1 cellular context compared by ENCODE assay signal in the genomic region with DNA sequence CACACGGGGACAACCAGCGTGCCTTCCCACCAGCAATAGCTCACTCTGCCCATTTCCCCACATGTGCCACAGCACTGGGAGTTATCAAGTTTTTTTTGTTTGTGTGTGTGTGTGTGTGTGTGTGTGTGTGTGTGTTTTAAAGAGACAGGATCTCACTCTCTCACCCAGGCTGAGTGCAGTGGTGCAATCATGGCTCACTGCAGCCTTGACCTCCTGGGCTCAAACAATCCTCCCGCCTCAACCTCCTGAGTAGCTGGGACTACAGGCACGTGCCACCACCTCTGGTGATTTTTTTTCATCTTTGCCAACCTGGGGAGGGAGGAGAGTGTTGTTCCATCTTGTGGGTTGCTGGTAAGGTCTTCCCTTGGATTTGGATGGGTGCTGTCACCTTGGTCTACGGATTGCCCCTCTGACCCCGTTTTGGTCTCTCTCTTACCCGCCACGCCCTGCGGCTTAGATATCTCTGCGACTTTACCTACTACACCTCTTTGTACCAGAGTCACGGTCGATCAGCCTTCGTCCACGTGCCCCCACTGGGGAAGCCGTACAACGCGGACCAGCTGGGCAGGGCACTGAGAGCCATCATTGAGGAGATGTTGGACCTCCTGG.
TF ChIP-seq lines count a peak whose summit lies in the region.

No MANE protein-coding gene starts in this region.

TF ChIP-seq in HepG2, 621 proteins besides CTCF, POLR2A, EP300 and RAD21 (continued from another document and continues in another):
- TF ChIP-seq BCL6 (CRISPR knock-in tag; IDR thresholded peaks at IDR 0.05), result 0 out of 2 replicates have a peak, but pooled peaks have one; percentile 15
- 0 out of 2 replicates have a peak, but pooled peaks have one; percentile 55 for TF ChIP-seq CAMTA2 (CRISPR knock-in tag; IDR thresholded peaks at IDR 0.05; ENCODE audit: borderline replicate concordance)
- TF ChIP-seq MNT (IDR thresholded peaks at IDR 0.05), result peak; percentile 11; the same call in 1 of the 2 replicates
- no peak for TF ChIP-seq GZF1 (CRISPR knock-in tag; IDR thresholded peaks at IDR 0.05)
- no peak for TF ChIP-seq RFX3 (CRISPR knock-in tag; IDR thresholded peaks at IDR 0.05)
- no peak for TF ChIP-seq ZNF552 (CRISPR knock-in tag; IDR thresholded peaks at IDR 0.05; ENCODE audit: borderline replicate concordance)
- no peak for TF ChIP-seq ZNF879 (CRISPR knock-in tag; IDR thresholded peaks at IDR 0.05)
- peak; percentile 66 for TF ChIP-seq NCOA2 (CRISPR knock-in tag; IDR thresholded peaks at IDR 0.05)
- TF ChIP-seq, protein P1, sequence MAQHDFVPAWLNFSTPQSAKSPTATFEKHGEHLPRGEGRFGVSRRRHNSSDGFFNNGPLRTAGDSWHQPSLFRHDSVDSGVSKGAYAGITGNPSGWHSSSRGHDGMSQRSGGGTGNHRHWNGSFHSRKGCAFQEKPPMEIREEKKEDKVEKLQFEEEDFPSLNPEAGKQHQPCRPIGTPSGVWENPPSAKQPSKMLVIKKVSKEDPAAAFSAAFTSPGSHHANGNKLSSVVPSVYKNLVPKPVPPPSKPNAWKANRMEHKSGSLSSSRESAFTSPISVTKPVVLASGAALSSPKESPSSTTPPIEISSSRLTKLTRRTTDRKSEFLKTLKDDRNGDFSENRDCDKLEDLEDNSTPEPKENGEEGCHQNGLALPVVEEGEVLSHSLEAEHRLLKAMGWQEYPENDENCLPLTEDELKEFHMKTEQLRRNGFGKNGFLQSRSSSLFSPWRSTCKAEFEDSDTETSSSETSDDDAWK (CRISPR knock-in tag; IDR thresholded peaks at IDR 0.05), result no peak
- TF ChIP-seq CCAR2 (optimal IDR thresholded peaks at IDR 0.05; ENCODE audit: low read depth, low read length), result no peak
- TF ChIP-seq, protein P2, sequence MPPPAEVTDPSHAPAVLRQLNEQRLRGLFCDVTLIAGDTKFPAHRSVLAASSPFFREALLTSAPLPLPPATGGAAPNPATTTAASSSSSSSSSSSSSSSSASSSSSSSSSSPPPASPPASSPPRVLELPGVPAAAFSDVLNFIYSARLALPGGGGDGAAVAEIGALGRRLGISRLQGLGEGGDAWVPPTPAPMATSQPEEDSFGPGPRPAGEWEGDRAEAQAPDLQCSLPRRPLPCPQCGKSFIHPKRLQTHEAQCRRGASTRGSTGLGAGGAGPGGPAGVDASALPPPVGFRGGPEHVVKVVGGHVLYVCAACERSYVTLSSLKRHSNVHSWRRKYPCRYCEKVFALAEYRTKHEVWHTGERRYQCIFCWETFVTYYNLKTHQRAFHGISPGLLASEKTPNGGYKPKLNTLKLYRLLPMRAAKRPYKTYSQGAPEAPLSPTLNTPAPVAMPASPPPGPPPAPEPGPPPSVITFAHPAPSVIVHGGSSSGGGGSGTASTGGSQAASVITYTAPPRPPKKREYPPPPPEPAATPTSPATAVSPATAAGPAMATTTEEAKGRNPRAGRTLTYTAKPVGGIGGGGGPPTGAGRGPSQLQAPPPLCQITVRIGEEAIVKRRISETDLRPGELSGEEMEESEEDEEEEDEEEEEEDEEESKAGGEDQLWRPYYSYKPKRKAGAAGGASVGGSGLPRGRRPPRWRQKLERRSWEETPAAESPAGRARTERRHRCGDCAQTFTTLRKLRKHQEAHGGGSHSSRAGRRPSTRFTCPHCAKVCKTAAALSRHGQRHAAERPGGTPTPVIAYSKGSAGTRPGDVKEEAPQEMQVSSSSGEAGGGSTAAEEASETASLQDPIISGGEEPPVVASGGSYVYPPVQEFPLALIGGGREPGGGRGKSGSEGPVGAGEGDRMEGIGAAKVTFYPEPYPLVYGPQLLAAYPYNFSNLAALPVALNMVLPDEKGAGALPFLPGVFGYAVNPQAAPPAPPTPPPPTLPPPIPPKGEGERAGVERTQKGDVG (CRISPR knock-in tag; IDR thresholded peaks at IDR 0.05; ENCODE audit: borderline replicate concordance), result peak; percentile 79; the same call in 1 of the 2 replicates
- peak; percentile 28; the same call in 1 of the 2 replicates for TF ChIP-seq FOXO1 (CRISPR knock-in tag; IDR thresholded peaks at IDR 0.05)
- TF ChIP-seq RARA (CRISPR knock-in tag; IDR thresholded peaks at IDR 0.05), result peak; percentile 86
- TF ChIP-seq, protein P3, sequence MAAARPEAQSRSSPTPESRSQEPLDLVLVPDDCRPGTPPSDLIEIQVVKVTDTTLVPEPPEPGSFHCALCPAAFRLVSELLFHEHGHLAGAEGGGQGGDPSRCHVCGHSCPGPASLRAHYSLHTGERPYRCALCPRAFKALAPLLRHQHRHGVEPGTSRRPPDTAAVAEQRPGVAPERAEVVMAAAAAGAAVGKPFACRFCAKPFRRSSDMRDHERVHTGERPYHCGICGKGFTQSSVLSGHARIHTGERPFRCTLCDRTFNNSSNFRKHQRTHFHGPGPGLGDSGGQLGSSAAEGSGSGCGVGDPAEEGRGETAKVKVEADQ (CRISPR knock-in tag; IDR thresholded peaks at IDR 0.05; ENCODE audit: borderline replicate concordance), result no peak
- TF ChIP-seq RXRB (CRISPR knock-in tag; IDR thresholded peaks at IDR 0.05; ENCODE audit: borderline replicate concordance), result peak; percentile 39; the same call in 1 of the 2 replicates
- no peak for TF ChIP-seq ZNF343 (CRISPR knock-in tag; IDR thresholded peaks at IDR 0.05)
- TF ChIP-seq, protein P4, sequence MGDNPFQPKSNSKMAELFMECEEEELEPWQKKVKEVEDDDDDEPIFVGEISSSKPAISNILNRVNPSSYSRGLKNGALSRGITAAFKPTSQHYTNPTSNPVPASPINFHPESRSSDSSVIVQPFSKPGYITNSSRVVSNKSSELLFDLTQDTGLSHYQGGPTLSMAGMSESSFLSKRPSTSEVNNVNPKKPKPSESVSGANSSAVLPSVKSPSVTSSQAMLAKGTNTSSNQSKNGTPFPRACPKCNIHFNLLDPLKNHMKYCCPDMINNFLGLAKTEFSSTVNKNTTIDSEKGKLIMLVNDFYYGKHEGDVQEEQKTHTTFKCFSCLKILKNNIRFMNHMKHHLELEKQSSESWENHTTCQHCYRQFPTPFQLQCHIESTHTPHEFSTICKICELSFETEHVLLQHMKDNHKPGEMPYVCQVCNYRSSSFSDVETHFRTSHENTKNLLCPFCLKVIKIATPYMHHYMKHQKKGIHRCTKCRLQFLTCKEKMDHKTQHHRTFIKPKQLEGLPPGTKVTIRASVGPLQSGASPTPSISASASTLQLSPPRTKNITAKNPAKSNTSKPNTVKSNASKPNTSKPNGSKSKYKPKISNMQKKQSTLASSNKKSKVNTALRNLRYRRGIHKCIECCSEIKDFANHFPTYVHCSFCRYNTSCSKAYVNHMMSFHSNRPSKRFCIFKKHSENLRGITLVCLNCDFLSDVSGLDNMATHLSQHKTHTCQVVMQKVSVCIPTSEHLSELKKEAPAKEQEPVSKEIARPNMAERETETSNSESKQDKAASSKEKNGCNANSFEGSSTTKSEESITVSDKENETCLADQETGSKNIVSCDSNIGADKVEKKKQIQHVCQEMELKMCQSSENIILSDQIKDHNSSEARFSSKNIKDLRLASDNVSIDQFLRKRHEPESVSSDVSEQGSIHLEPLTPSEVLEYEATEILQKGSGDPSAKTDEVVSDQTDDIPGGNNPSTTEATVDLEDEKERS (CRISPR knock-in tag; IDR thresholded peaks at IDR 0.05), result no peak; the same call in 1 of the 2 replicates
- 0 out of 2 replicates have a peak, but pooled peaks have one; percentile 37 for TF ChIP-seq ELF3 (CRISPR knock-in tag; IDR thresholded peaks at IDR 0.05)
- TF ChIP-seq RBM39 (IDR thresholded peaks at IDR 0.05; ENCODE audit: low read depth, low read length, poor library complexity, severe bottlenecking), result no peak
- TF ChIP-seq STAT6 (CRISPR knock-in tag; IDR thresholded peaks at IDR 0.05; ENCODE audit: borderline replicate concordance), result no peak
- TF ChIP-seq JUND (CRISPR knock-in tag; IDR thresholded peaks at IDR 0.05), result no peak
- no peak for TF ChIP-seq ZBTB39 (CRISPR knock-in tag; IDR thresholded peaks at IDR 0.05)
- no peak for TF ChIP-seq ATF7 (IDR thresholded peaks at IDR 0.05)
- TF ChIP-seq ATF7 (CRISPR knock-in tag; IDR thresholded peaks at IDR 0.05), result 0 out of 2 replicates have a peak, but pooled peaks have one; percentile 22
- TF ChIP-seq MEIS2 (CRISPR knock-in tag; IDR thresholded peaks at IDR 0.05), result 0 out of 2 replicates have a peak, but pooled peaks have one; percentile 34
- no peak for TF ChIP-seq ZNF670 (CRISPR knock-in tag; IDR thresholded peaks at IDR 0.05; ENCODE audit: borderline replicate concordance)
- TF ChIP-seq SAP130 (CRISPR knock-in tag; IDR thresholded peaks at IDR 0.05; ENCODE audit: low read depth), result peak; percentile 64
- 0 out of 2 replicates have a peak, but pooled peaks have one; percentile 69 for TF ChIP-seq ZBTB43 (CRISPR knock-in tag; conservative IDR thresholded peaks at IDR 0.05)
- no peak for TF ChIP-seq SP1 (IDR thresholded peaks at IDR 0.05)
- TF ChIP-seq SP1 (CRISPR knock-in tag; IDR thresholded peaks at IDR 0.05), result no peak
- no peak for TF ChIP-seq ZNF12 (CRISPR knock-in tag; IDR thresholded peaks at IDR 0.05)
- peak; percentile 34; the same call in 1 of the 2 replicates for TF ChIP-seq ZNF143 (CRISPR knock-in tag; IDR thresholded peaks at IDR 0.05)
- TF ChIP-seq NR3C1 (CRISPR knock-in tag; IDR thresholded peaks at IDR 0.05), result no peak
